ENCODE assay signal across 30 cellular contexts in genomic region chr13:39886336-39886735, GRCh38.
"Had no signal": no experiment of that assay in that cellular context is flagged by ENCODE, and none has a peak within 500 bp of the region (broad histone marks: within the 10 kb centered on the region; RNA-seq: fewer than 3 reads in every experiment).

No MANE protein-coding gene starts in this region.

- DNase-seq: activated CD4-positive, alpha-beta memory T cell treated with anti-CD3 and anti-CD28 coated beads for 36 hours; activated CD4-positive, alpha-beta T cell treated with anti-CD3 and anti-CD28 coated beads for 36 hours; activated CD4-positive, alpha-beta T cell treated with anti-CD3 and anti-CD28 coated beads, Interleukin-2, amount 10 ng/mL, durations not matched to agents 24 days and 14 days; activated CD4-positive, CD25-positive, alpha-beta regulatory T cell; activated CD4-positive, CD25-positive, alpha-beta regulatory T cell treated with anti-CD3 and anti-CD28 coated beads, Interleukin-2, amount 50 U/mL, for 72 hours; activated CD8-positive, alpha-beta memory T cell treated with anti-CD3 and anti-CD28 coated beads, Interleukin-2, amount 10 ng/mL, durations not matched to agents 7 days and 5 days; activated CD8-positive, alpha-beta memory T cell treated with anti-CD3 and anti-CD28 coated beads, Interleukin-2, amount 50 U/mL, for 48 hours; activated CD8-positive, alpha-beta T cell treated with anti-CD3 and anti-CD28 coated beads, Interleukin-2, amount 10 ng/mL, durations not matched to agents 7 days and 5 days; activated gamma-delta T cell; activated naive CD4-positive, alpha-beta T cell; activated naive CD4-positive, alpha-beta T cell treated with anti-CD3 and anti-CD28 coated beads, Interleukin-2, amount 10 ng/mL, durations not matched to agents 7 days and 5 days; activated naive CD8-positive, alpha-beta T cell treated with anti-CD3 and anti-CD28 coated beads, Interleukin-2, amount 10 ng/mL, durations not matched to agents 7 days and 5 days; activated T-cell treated with anti-CD3 and anti-CD28 coated beads for 4 hours; activated T-cell treated with anti-CD3 and anti-CD28 coated beads, Interleukin-2, amount 50 U/mL, for 24 hours; activated T-cell treated with anti-CD3 and anti-CD28 coated beads, Interleukin-2, amount 50 U/mL, for 72 hours; amygdala; aorta; body of pancreas; caudate nucleus; cortex of kidney; dermis blood vessel endothelial cell; effector CD4-positive, alpha-beta T cell; effector memory CD8-positive, alpha-beta T cell; esophagus squamous epithelium; foreskin fibroblast; head of caudate nucleus; T-helper 2 cell had no signal

- H3K27ac ChIP-seq: body of pancreas, epithelial cell of prostate had no signal

- H3K27me3 ChIP-seq: body of pancreas, esophagus squamous epithelium had no signal

- ATAC-seq: activated CD4-positive, alpha-beta T cell treated with anti-CD3 and anti-CD28 coated beads for 36 hours; activated CD8-positive, alpha-beta memory T cell treated with anti-CD3 and anti-CD28 coated beads, Interleukin-2, amount 10 ng/mL, durations not matched to agents 7 days and 5 days; activated CD8-positive, alpha-beta T cell treated with anti-CD3 and anti-CD28 coated beads, Interleukin-2, amount 10 ng/mL, durations not matched to agents 7 days and 5 days; activated naive CD4-positive, alpha-beta T cell treated with anti-CD3 and anti-CD28 coated beads, Interleukin-2, amount 50 U/mL, for 72 hours; activated T-cell treated with anti-CD3 and anti-CD28 coated beads, Interleukin-2, amount 50 U/mL, for 72 hours; body of pancreas; effector memory CD8-positive, alpha-beta T cell had no signal

- FAIRE-seq: endothelial cell of umbilical vein had no signal

- H3K36me3 ChIP-seq: esophagus squamous epithelium had no signal

- H3K4me3 ChIP-seq: body of pancreas, esophagus squamous epithelium had no signal

- H3K4me1 ChIP-seq: body of pancreas had no signal
